19 cellular contexts compared by ENCODE assay signal in genomic region chr3:184037816-184038215, GRCh38. TPM values are rescaled to one million over a fixed set of nuclear protein-coding genes. Genes with fewer than 3 reads are reported as not detected.
"Had no signal": no experiment of that assay in that cellular context is flagged by ENCODE, and none has a peak within 500 bp of the region (broad histone marks: within the 10 kb centered on the region; RNA-seq: fewer than 3 reads in every experiment).

No MANE protein-coding gene starts in this region.

- H3K27ac ChIP-seq: esophagus muscularis mucosa, left ventricle myocardium inferior, testis had no signal

- ATAC-seq: T-cell had no signal

- FAIRE-seq: islet of Langerhans had no signal

- H3K9me3 ChIP-seq: esophagus muscularis mucosa, left ventricle myocardium inferior, testis had no signal

- H3K27me3 ChIP-seq: esophagus muscularis mucosa, testis had no signal

- H3K36me3 ChIP-seq: esophagus muscularis mucosa, left ventricle myocardium inferior had no signal

- H3K4me1 ChIP-seq: left ventricle myocardium inferior, testis had no signal

- DNase-seq: activated CD4-positive, alpha-beta T cell treated with anti-CD3 and anti-CD28 coated beads for 4 hours; activated naive CD4-positive, alpha-beta T cell treated with Interleukin-2 at 50 U/mL for 16 hours; dermis blood vessel endothelial cell; foreskin fibroblast; head of caudate nucleus; left ventricle myocardium inferior; mesendoderm; stimulated activated CD4-positive, alpha-beta T cell treated with anti-CD3 and anti-CD28 coated beads, Interleukin-15, amount 100 ng/mL, for 24 hours; stimulated activated CD4-positive, alpha-beta T cell treated with anti-CD3 and anti-CD28 coated beads, Interleukin-4, amount 100 ng/mL, for 24 hours; T-cell; T1000; testis had no signal

- H3K4me3 ChIP-seq: esophagus muscularis mucosa, left ventricle myocardium inferior, testis had no signal

RNA-seq across cellular contexts. Expression of gene HTR3D, which starts 6.3 kb away (rescaled TPM):
- total RNA-seq: activated T-helper 1 cell treated with anti-CD3 and anti-CD28 coated beads, Interleukin-12 subunit alpha, Interleukin-12 subunit beta, Interleukin-2, Interleukin-4 antibody, amounts not matched to agents 30 ng/mL and 10 ng/mL and 1 ng/mL, durations not matched to agents 14 hours and 24 hours and 36 hours; dermis blood vessel endothelial cell; esophagus muscularis mucosa; left ventricle myocardium inferior; neural crest cell; osteocyte; skeletal muscle tissue; T-cell; testis; urinary bladder had no signal
- polyA plus RNA-seq: urinary bladder had no signal

RNA-seq across cellular contexts. Expression of gene HTR3C, which starts 15.0 kb away (rescaled TPM):
- total RNA-seq: activated T-helper 1 cell treated with anti-CD3 and anti-CD28 coated beads, Interleukin-12 subunit alpha, Interleukin-12 subunit beta, Interleukin-2, Interleukin-4 antibody, amounts not matched to agents 30 ng/mL and 10 ng/mL and 1 ng/mL, durations not matched to agents 14 hours and 24 hours and 36 hours; dermis blood vessel endothelial cell; esophagus muscularis mucosa; left ventricle myocardium inferior; neural crest cell; osteocyte; skeletal muscle tissue; T-cell; urinary bladder had no signal

RNA-seq across cellular contexts. Expression of gene HTR3E, which starts 59.0 kb away (rescaled TPM):
- total RNA-seq: activated T-helper 1 cell treated with anti-CD3 and anti-CD28 coated beads, Interleukin-12 subunit alpha, Interleukin-12 subunit beta, Interleukin-2, Interleukin-4 antibody, amounts not matched to agents 30 ng/mL and 10 ng/mL and 1 ng/mL, durations not matched to agents 14 hours and 24 hours and 36 hours; dermis blood vessel endothelial cell; esophagus muscularis mucosa; left ventricle myocardium inferior; neural crest cell; osteocyte; skeletal muscle tissue; T-cell; urinary bladder had no signal
- polyA plus RNA-seq: urinary bladder had no signal
